Comparison of ENCODE assay signal across 27 cellular contexts in the genomic region with DNA sequence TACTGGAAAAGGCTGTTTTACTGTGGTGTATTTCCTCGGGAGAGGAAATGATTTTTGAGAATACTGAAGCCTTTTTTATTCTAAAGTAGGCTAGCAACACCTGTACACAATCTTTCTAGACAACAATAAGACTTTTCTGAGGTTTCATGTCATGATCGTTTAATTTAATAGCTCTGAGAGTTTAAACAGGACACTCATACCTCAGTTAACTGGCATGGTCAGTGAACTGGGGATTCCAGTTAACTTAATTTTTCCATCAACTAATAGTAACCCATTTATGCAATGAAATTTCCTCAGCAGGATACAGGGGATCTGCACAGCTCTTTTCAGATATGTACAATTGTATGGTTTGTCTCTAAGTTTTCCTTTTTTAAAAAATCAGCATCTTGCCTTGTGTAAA.
"Had no signal": no experiment of that assay in that cellular context is flagged by ENCODE, and none has a peak within 500 bp of the region (broad histone marks: within the 10 kb centered on the region; RNA-seq: fewer than 3 reads in every experiment).

No MANE protein-coding gene starts in this region.

- H3K4me3 ChIP-seq: ascending aorta, breast epithelium, cardiac muscle cell, colonic mucosa, esophagus muscularis mucosa, gastrocnemius medialis had no signal

- DNase-seq: activated CD4-positive, alpha-beta memory T cell treated with anti-CD3 and anti-CD28 coated beads for 36 hours; activated CD4-positive, alpha-beta T cell treated with anti-CD3 and anti-CD28 coated beads for 36 hours; activated CD4-positive, alpha-beta T cell treated with anti-CD3 and anti-CD28 coated beads, Interleukin-2, amount 10 ng/mL, durations not matched to agents 24 days and 14 days; activated CD4-positive, CD25-positive, alpha-beta regulatory T cell; activated CD4-positive, CD25-positive, alpha-beta regulatory T cell treated with anti-CD3 and anti-CD28 coated beads, Interleukin-2, amount 50 U/mL, for 72 hours; activated CD8-positive, alpha-beta memory T cell treated with anti-CD3 and anti-CD28 coated beads, Interleukin-2, amount 10 ng/mL, durations not matched to agents 7 days and 5 days; activated CD8-positive, alpha-beta memory T cell treated with anti-CD3 and anti-CD28 coated beads, Interleukin-2, amount 50 U/mL, for 4 hours; activated CD8-positive, alpha-beta T cell treated with anti-CD3 and anti-CD28 coated beads, Interleukin-2, amount 10 ng/mL, durations not matched to agents 7 days and 5 days; activated effector memory CD4-positive, alpha-beta T cell treated with anti-CD3 and anti-CD28 coated beads, Interleukin-2, amount 50 U/mL, for 16 hours; activated naive CD4-positive, alpha-beta T cell treated with anti-CD3 and anti-CD28 coated beads for 36 hours; activated naive CD8-positive, alpha-beta T cell treated with anti-CD3 and anti-CD28 coated beads for 36 hours; activated naive CD8-positive, alpha-beta T cell treated with anti-CD3 and anti-CD28 coated beads, Interleukin-2, amount 50 U/mL, for 24 hours; activated T-cell treated with anti-CD3 and anti-CD28 coated beads, Interleukin-2, amount 50 U/mL, for 1 hour; activated T-cell treated with anti-CD3 and anti-CD28 coated beads, Interleukin-2, amount 50 U/mL, for 48 hours; central memory CD4-positive, alpha-beta T cell; cerebellar nuclear complex; colonic mucosa; effector CD8-positive, alpha-beta T cell; foreskin keratinocyte; gastrocnemius medialis; T-cell; T-helper 9 cell; WERI-Rb-1 had no signal

- H3K27ac ChIP-seq: ascending aorta, breast epithelium, cardiac muscle cell, colonic mucosa, foreskin keratinocyte, gastrocnemius medialis, WERI-Rb-1 had no signal

- H3K27me3 ChIP-seq: ascending aorta, breast epithelium, cardiac muscle cell, colonic mucosa, esophagus muscularis mucosa, foreskin keratinocyte, gastrocnemius medialis had no signal

- H3K4me1 ChIP-seq: ascending aorta, breast epithelium, colonic mucosa, foreskin keratinocyte had no signal

- H3K9me3 ChIP-seq: ascending aorta, breast epithelium, colonic mucosa, esophagus muscularis mucosa, gastrocnemius medialis had no signal

- H3K36me3 ChIP-seq: ascending aorta, breast epithelium, cardiac muscle cell, colonic mucosa, esophagus muscularis mucosa, gastrocnemius medialis, WERI-Rb-1 had no signal

- ATAC-seq: activated CD4-positive, alpha-beta T cell treated with anti-CD3 and anti-CD28 coated beads for 36 hours; activated CD8-positive, alpha-beta memory T cell treated with anti-CD3 and anti-CD28 coated beads, Interleukin-2, amount 10 ng/mL, durations not matched to agents 7 days and 5 days; activated CD8-positive, alpha-beta T cell treated with anti-CD3 and anti-CD28 coated beads, Interleukin-2, amount 10 ng/mL, durations not matched to agents 7 days and 5 days; activated naive CD8-positive, alpha-beta T cell treated with anti-CD3 and anti-CD28 coated beads, Interleukin-2, amount 50 U/mL, for 24 hours; foreskin keratinocyte; gastrocnemius medialis; T-cell had no signal
